ENCODE assay signal across 8 cellular contexts in genomic region chrX:51860679-51861078, GRCh38. TPM values are rescaled to one million over a fixed set of nuclear protein-coding genes. Genes with fewer than 3 reads are reported as not detected.
DNase-seq lines count a peak whose midpoint lies in the region; ATAC-seq and TF ChIP-seq lines count a peak whose summit lies in the region.

No MANE protein-coding gene starts in this region.

- no peak overlapping the region for H3K4me3 ChIP-seq in adrenal gland

- no peak for TF ChIP-seq POLR2A in adrenal gland (IDR thresholded peaks at IDR 0.05)

- TF ChIP-seq CTCF in adrenal gland (IDR thresholded peaks at IDR 0.05), result peak in 5 of 6 experiments; percentile 22 to 48 (median 46)

- H3K36me3 Mint-ChIP-seq in activated T-cell treated with anti-CD3 and anti-CD28 coated beads, Interleukin-2, amount 50 U/mL, for 72 hours (ENCODE audit: insufficient read depth in 2 of 2), result peaks cover 15 to 25% of the 10 kb centered on the region in 2 donors

- no peaks in the 10 kb centered on the region for H3K36me3 ChIP-seq in adrenal gland (replicated peaks in 1 of 2)

- H3K27ac ChIP-seq in adrenal gland, result no peak overlapping the region

- intact Hi-C loops in adrenal gland (cut with DNase I), result no loop called here

- no peaks in the 10 kb centered on the region for H3K4me1 ChIP-seq in adrenal gland (replicated peaks in 1 of 2)

- ATAC-seq in activated T-cell treated with anti-CD3 and anti-CD28 coated beads, Interleukin-2, amount 50 U/mL, for 72 hours (replicated peaks in 1 of 2), result no peak
- ATAC-seq in HG03521 (IDR thresholded peaks at IDR 0.05; ENCODE audit: unreplicated experiment), result no peak

- no peaks in the 10 kb centered on the region for H3K27me3 ChIP-seq in adrenal gland

- H3K9me3 Mint-ChIP-seq in activated T-cell treated with anti-CD3 and anti-CD28 coated beads, Interleukin-2, amount 50 U/mL, for 72 hours, result peaks cover 3 to 9% of the 10 kb centered on the region in 2 donors

- DNase-seq in EH (ENCODE audit: low read depth), result peak; percentile 52
- peak; percentile 22 for DNase-seq in LHCN-M2 (ENCODE audit: low read depth)
- DNase-seq in adrenal gland, result peak in 5 of 7 donors; percentile 11 to 51 (median 16)
- DNase-seq in kidney tubule cell (ENCODE audit: low spot score), result peak; percentile 45
- DNase-seq in GOT3 (lab: John Stamatoyannopoulos, UW), result no peak
- DNase-seq in activated T-cell treated with anti-CD3 and anti-CD28 coated beads, Interleukin-2, amount 50 U/mL, for 72 hours, result no peak
- no peak for DNase-seq in GM19240 (ENCODE audit: insufficient read length, low spot score)

- peaks cover 5% of the 10 kb centered on the region for H3K4me1 Mint-ChIP-seq in activated T-cell treated with anti-CD3 and anti-CD28 coated beads, Interleukin-2, amount 50 U/mL, for 72 hours (ENCODE audit: low read depth)

- H3K27me3 Mint-ChIP-seq in activated T-cell treated with anti-CD3 and anti-CD28 coated beads, Interleukin-2, amount 50 U/mL, for 72 hours (ENCODE audit: low read depth), result peaks cover 5% of the 10 kb centered on the region

- H3K4me3 Mint-ChIP-seq in activated T-cell treated with anti-CD3 and anti-CD28 coated beads, Interleukin-2, amount 50 U/mL, for 72 hours, result no peak overlapping the region

- H3K27ac Mint-ChIP-seq in activated T-cell treated with anti-CD3 and anti-CD28 coated beads, Interleukin-2, amount 50 U/mL, for 72 hours, result no peak overlapping the region

- no peaks in the 10 kb centered on the region for H3K9me3 ChIP-seq in adrenal gland (replicated peaks in 1 of 3)

- 3 to 21% (median 8%) methylated on average over 2 of the region's 2 CpGs for WGBS in adrenal gland, 4 donors

RNA-seq across cellular contexts. Expression of gene MAGED1, which starts 32.7 kb away (rescaled TPM):
- total RNA-seq in LHCN-M2 (2014; rRNA removed), result 209 and 282 TPM in 2 replicates
- 365 TPM for polyA plus RNA-seq in LHCN-M2 (2012)
- total RNA-seq in adrenal gland, result 100 to 1,000 TPM; 201 to 363 (median 271) TPM
- polyA plus RNA-seq in adrenal gland, result 100 to 1,000 TPM in 1 of 3 donors, 10 to 100 TPM in 2; 47.9 to 333 (median 78.8) TPM
- total RNA-seq in activated T-cell treated with anti-CD3 and anti-CD28 coated beads, Interleukin-2, amount 50 U/mL, for 72 hours, result 10 to 100 TPM; 34.8 to 48.9 TPM

Comparison
In these comparisons a context has a peak if more than half of its experiments do, and no peak if none do; other contexts are left out.
1. DNase-seq: peak in EH (single experiment), LHCN-M2 (single experiment), adrenal gland (5 of 7) and kidney tubule cell (single experiment); none in GOT3 (single experiment), activated T-cell treated with anti-CD3 and anti-CD28 coated beads, Interleukin-2, amount 50 U/mL, for 72 hours (0 of 2) and GM19240 (single experiment).